Comparison of ENCODE assay signal across 1 cellular context in the genomic region with DNA sequence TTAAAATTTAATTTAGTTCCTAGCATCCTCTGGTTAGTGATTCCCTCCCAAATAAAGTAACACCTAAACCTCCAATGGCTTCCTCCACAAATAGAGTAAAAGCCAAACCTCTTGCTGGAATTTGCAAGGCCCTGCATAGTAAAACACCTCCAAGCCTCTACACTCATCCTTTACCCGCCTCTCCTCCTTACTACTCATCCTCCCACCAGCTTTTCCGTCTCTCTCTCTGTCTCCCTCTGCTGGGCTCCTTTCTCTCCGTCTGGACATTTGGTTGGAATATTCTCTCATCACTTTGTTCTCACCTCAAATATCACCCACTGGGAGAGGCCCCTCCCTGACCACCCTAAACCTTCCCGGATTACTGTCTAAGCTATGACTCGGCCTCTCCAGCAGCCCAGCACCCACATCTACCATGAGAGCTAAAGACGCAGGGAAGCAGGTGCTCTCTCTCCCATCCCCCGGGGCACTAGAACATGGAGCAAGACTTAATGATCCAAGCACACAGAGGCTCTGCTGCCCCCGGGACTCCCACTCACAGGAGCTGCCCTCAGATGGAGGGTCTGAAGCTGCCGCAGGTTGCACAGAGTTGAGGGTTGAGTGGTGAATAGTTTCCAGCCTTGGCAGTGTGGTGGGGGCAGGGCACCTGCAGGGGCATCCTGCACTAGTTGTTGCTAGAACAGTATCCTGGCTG.
TF ChIP-seq lines count a peak whose summit lies in the region.

No MANE protein-coding gene starts in this region.

TF ChIP-seq in H1, 55 proteins besides CTCF, POLR2A, EP300 and RAD21:
- TF ChIP-seq FOSL1 (IDR thresholded peaks at IDR 0.05; ENCODE audit: insufficient read depth, low read depth, low read length) (no peak), TEAD4 (IDR thresholded peaks at IDR 0.05; ENCODE audit: low read depth, low read length) (no peak), TCF12 (IDR thresholded peaks at IDR 0.05; ENCODE audit: low read depth, low read length) (no peak), TAF7 (optimal IDR thresholded peaks at IDR 0.05; ENCODE audit: borderline replicate concordance, low read depth, low read length) (no peak), KDM4A (IDR thresholded peaks at IDR 0.05; ENCODE audit: low read depth, low read length, severe bottlenecking) (no peak), RXRA (IDR thresholded peaks at IDR 0.05; ENCODE audit: insufficient read depth, low read depth, low read length) (no peak), ZNF274 (IDR thresholded peaks at IDR 0.05; ENCODE audit: borderline replicate concordance, extremely low read depth, low read length) (no peak)
